Comparison of ENCODE assay signal across 17 cellular contexts in genomic region chr12:108151505-108152178, GRCh38. TPM values are rescaled to one million over a fixed set of nuclear protein-coding genes. Genes with fewer than 3 reads are reported as not detected.
A peak's percentile ranks its signal among the peaks of the same experiment; 100 is the strongest.
DNase-seq lines count a peak whose midpoint lies in the region; FAIRE-seq and TF ChIP-seq lines count a peak whose summit lies in the region.
"Had no signal": no experiment of that assay in that cellular context is flagged by ENCODE, and none has a peak within 500 bp of the region (broad histone marks: within the 10 kb centered on the region; RNA-seq: fewer than 3 reads in every experiment).

No MANE protein-coding gene starts in this region.

- no peaks in the 10 kb centered on the region for H3K9me3 ChIP-seq in small intestine (ENCODE audit: control insufficient read depth, low read depth)

- no peaks in the 10 kb centered on the region for H3K9me3 Mint-ChIP-seq in nephron progenitor cell
- H3K9me3 Mint-ChIP-seq: CD4-positive, alpha-beta T cell had no signal

- H3K4me1 ChIP-seq in small intestine (ENCODE audit: control insufficient read depth in 2 of 2, insufficient read depth in 1 of 2, low read depth in 1 of 2, low read length in 1 of 2), result no peaks in the 10 kb centered on the region

- no peak overlapping the region for H3K27ac Mint-ChIP-seq in nephron progenitor cell
- H3K27ac Mint-ChIP-seq: CD4-positive, alpha-beta T cell; IgD-negative memory B cell had no signal

- H3K36me3 ChIP-seq in small intestine (ENCODE audit: control insufficient read depth in 2 of 2, insufficient read depth in 2 of 2, low read length in 2 of 2), result no peaks in the 10 kb centered on the region

- H3K27me3 Mint-ChIP-seq in nephron progenitor cell (ENCODE audit: low read depth, poor library complexity), result peaks cover 18% of the 10 kb centered on the region

- peaks cover 47% of the 10 kb centered on the region for H3K4me1 Mint-ChIP-seq in nephron progenitor cell

- H3K27ac ChIP-seq in small intestine (ENCODE audit: low read depth in 1 of 2, low read length in 1 of 2), result no peak overlapping the region
- H3K27ac ChIP-seq: GM23248 had no signal

- H3K4me3 Mint-ChIP-seq in nephron progenitor cell, result peak overlapping the region; percentile 45
- H3K4me3 Mint-ChIP-seq: CD4-positive, alpha-beta T cell; IgD-negative memory B cell had no signal

- no peak for FAIRE-seq in small intestine (lab: Jason Lieb, UNC)
- FAIRE-seq: GM12878, GM18507 had no signal

- no peaks in the 10 kb centered on the region for H3K36me3 Mint-ChIP-seq in nephron progenitor cell (ENCODE audit: low read depth)

- no peak for TF ChIP-seq CTCF in nephron progenitor cell (IDR thresholded peaks at IDR 0.05)

- DNase-seq in NCI-H2227 (lab: John Stamatoyannopoulos, UW; ENCODE audit: unreplicated experiment) (peak; percentile 25), NCI-H2227 treated with DMSO at 0.1 percent for 48 hours (lab: John Stamatoyannopoulos, UW) (no peak), NCI-H526 treated with DMSO at 0.1 percent for 48 hours (lab: John Stamatoyannopoulos, UW) (peak; percentile 11), nephron progenitor cell (peak; percentile 40), small intestine (no peak), HCEC 1CT (no peak), HK-2 (ENCODE audit: unreplicated experiment) (no peak), cerebellar nuclear complex (lab: John Stamatoyannopoulos, UW) (no peak)
- DNase-seq: ACHN; C1 segment of cervical spinal cord; Calu3; CD4-positive, alpha-beta T cell; DMS 273 treated with DMSO at 0.1 percent for 48 hours; GM23248 had no signal

- H3K27me3 ChIP-seq in small intestine (ENCODE audit: control insufficient read depth in 2 of 2, insufficient read depth in 2 of 2, low read length in 2 of 2), result peaks cover 0 to 4% of the 10 kb centered on the region in 2 donors

- no peak overlapping the region for H3K4me3 ChIP-seq in small intestine (ENCODE audit: low read depth in 1 of 2, low read length in 2 of 2)
- H3K4me3 ChIP-seq: GM12878, GM23248 had no signal

- WGBS in small intestine, 3 donors, result 34 to 45% (median 37%) methylated on average over 12 of the region's 12 CpGs

RNA-seq across cellular contexts. Expression of gene WSCD2, which starts 22.6 kb away (rescaled TPM):
- 1 to 10 TPM in 1 of 3 donors, not detected in 2; 1.2 TPM for polyA plus RNA-seq in small intestine
- polyA plus RNA-seq: GM23248 had no signal

Comparison
In these comparisons a context has a peak if more than half of its experiments do, and no peak if none do; other contexts are left out.
1. DNase-seq: peak in NCI-H2227 (single experiment), NCI-H526 treated with DMSO at 0.1 percent for 48 hours (single experiment) and nephron progenitor cell (single experiment); none in NCI-H2227 treated with DMSO at 0.1 percent for 48 hours (single experiment), small intestine (single experiment), HCEC 1CT (single experiment), HK-2 (single experiment) and cerebellar nuclear complex (0 of 2).